In the genomic region with DNA sequence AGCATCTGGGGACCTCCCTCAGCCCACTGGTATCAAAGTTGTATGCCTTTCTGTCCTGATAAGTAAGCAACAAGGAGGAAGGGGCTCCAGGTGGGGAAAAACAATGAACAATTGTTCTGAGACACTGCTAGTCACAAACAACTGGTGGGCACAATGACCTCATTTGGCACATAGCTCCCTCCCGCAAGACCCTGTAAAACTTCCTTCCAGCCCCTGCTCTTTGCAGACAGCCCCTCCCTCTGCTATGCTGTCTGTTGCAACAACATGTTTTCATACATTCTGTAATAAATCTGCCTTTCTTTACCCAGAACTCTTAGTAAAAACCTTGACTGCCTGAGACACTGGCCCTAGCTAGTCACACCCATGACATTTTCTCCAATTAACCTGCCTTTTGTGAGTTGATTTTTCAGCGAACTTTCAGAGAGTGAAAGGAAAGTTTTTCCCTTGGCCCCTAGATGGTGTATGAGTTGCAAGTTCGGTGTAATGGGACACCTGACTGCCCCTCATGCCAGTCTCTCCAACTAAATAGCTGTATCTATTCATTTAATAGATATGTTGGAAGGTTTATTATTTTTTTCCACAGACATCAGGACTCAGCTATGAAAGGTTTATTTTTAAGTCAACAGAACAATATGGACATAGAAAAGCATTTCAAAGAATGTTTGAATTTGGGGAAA, we compare ENCODE assay signal across 1 cellular context.
TF ChIP-seq lines count a peak whose summit lies in the region.

No MANE protein-coding gene starts in this region.

TF ChIP-seq in HepG2, 621 proteins besides CTCF, POLR2A, EP300 and RAD21 (continued from another document):
- TF ChIP-seq AKNA (CRISPR knock-in tag; IDR thresholded peaks at IDR 0.05; ENCODE audit: borderline replicate concordance) (no peak), ZFP82 (CRISPR knock-in tag; IDR thresholded peaks at IDR 0.05; ENCODE audit: borderline replicate concordance) (0 out of 2 replicates have a peak, but pooled peaks have one; percentile 17), ZNF598 (CRISPR knock-in tag; IDR thresholded peaks at IDR 0.05; ENCODE audit: borderline replicate concordance) (0 out of 2 replicates have a peak, but pooled peaks have one; percentile 50), NAIF1 (CRISPR knock-in tag; IDR thresholded peaks at IDR 0.05; ENCODE audit: borderline replicate concordance) (no peak), SMC3 (IDR thresholded peaks at IDR 0.05; ENCODE audit: low read length) (peak; percentile 26; the same call in 1 of the 2 replicates), STAG1 (CRISPR knock-in tag; IDR thresholded peaks at IDR 0.05) (peak; percentile 59), ZNF317 (CRISPR knock-in tag; IDR thresholded peaks at IDR 0.05) (0 out of 2 replicates have a peak, but pooled peaks have one; percentile 32), SOX5 (CRISPR knock-in tag; IDR thresholded peaks at IDR 0.05; ENCODE audit: borderline replicate concordance) (peak; percentile 33; the same call in 1 of the 2 replicates), ZNF12 (CRISPR knock-in tag; IDR thresholded peaks at IDR 0.05) (no peak), ZNF788 (CRISPR knock-in tag; IDR thresholded peaks at IDR 0.05; ENCODE audit: borderline replicate concordance) (0 out of 2 replicates have a peak, but pooled peaks have one; percentile 18)
- TF ChIP-seq, protein P1, sequence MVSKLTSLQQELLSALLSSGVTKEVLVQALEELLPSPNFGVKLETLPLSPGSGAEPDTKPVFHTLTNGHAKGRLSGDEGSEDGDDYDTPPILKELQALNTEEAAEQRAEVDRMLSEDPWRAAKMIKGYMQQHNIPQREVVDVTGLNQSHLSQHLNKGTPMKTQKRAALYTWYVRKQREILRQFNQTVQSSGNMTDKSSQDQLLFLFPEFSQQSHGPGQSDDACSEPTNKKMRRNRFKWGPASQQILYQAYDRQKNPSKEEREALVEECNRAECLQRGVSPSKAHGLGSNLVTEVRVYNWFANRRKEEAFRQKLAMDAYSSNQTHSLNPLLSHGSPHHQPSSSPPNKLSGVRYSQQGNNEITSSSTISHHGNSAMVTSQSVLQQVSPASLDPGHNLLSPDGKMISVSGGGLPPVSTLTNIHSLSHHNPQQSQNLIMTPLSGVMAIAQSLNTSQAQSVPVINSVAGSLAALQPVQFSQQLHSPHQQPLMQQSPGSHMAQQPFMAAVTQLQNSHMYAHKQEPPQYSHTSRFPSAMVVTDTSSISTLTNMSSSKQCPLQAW (CRISPR knock-in tag; IDR thresholded peaks at IDR 0.05), result 0 out of 2 replicates have a peak, but pooled peaks have one; percentile 7
TF ChIP-seq in HepG2: peak in this region for 10.
